14 cellular contexts compared by ENCODE assay signal in genomic region chr22:41169157-41169556, GRCh38. TPM values are rescaled to one million over a fixed set of nuclear protein-coding genes. Genes with fewer than 3 reads are reported as not detected.
DNase-seq lines count a peak whose midpoint lies in the region; ATAC-seq and TF ChIP-seq lines count a peak whose summit lies in the region.
"Had no signal": no experiment of that assay in that cellular context is flagged by ENCODE, and none has a peak within 500 bp of the region (broad histone marks: within the 10 kb centered on the region; RNA-seq: fewer than 3 reads in every experiment).

No MANE protein-coding gene starts in this region.

- no peak overlapping the region for H3K14ac ChIP-seq in trophoblast cell (ENCODE audit: low read length)

- H2AFZ ChIP-seq in trophoblast cell (ENCODE audit: insufficient read depth, low read length, poor library complexity): no peak overlapping the region

- CTCF ChIA-PET in activated naive CD4-positive, alpha-beta T cell treated with anti-CD3 and anti-CD28 coated beads for 36 hours (lab: Charles Lee): no interaction called here

- no peak overlapping the region for H3K18ac ChIP-seq in trophoblast cell (ENCODE audit: low read length)

- intact Hi-C loops in activated naive CD4-positive, alpha-beta T cell treated with anti-CD3 and anti-CD28 coated beads for 36 hours (cut with micrococcal nuclease): no loop called here
- intact Hi-C loops in upper lobe of right lung (cut with DNase I): no loop called here

- no peaks in the 10 kb centered on the region for H3K9me3 Mint-ChIP-seq in activated naive CD4-positive, alpha-beta T cell treated with anti-CD3 and anti-CD28 coated beads for 36 hours
- H3K9me3 Mint-ChIP-seq in activated naive CD4-positive, alpha-beta T cell treated with anti-CD3 and anti-CD28 coated beads, Interleukin-2, amount 50 U/mL, for 72 hours: no peaks in the 10 kb centered on the region
- H3K9me3 Mint-ChIP-seq in activated T-helper 17 cell treated with anti-CD3 and anti-CD28 coated beads, Interleukin-2, amount 50 U/mL, for 72 hours: no peaks in the 10 kb centered on the region
- H3K9me3 Mint-ChIP-seq in memory B cell: no peaks in the 10 kb centered on the region
- H3K9me3 Mint-ChIP-seq: CD4-positive, alpha-beta T cell; H9 had no signal

- H3K27me3 Mint-ChIP-seq in activated naive CD4-positive, alpha-beta T cell treated with anti-CD3 and anti-CD28 coated beads for 36 hours (ENCODE audit: low read depth): no peaks in the 10 kb centered on the region
- no peaks in the 10 kb centered on the region for H3K27me3 Mint-ChIP-seq in activated T-helper 17 cell treated with anti-CD3 and anti-CD28 coated beads, Interleukin-2, amount 50 U/mL, for 72 hours
- H3K27me3 Mint-ChIP-seq in memory B cell: no peaks in the 10 kb centered on the region
- H3K27me3 Mint-ChIP-seq: CD4-positive, alpha-beta T cell had no signal

- peaks cover 6% of the 10 kb centered on the region for H3K4me1 Mint-ChIP-seq in activated naive CD4-positive, alpha-beta T cell treated with anti-CD3 and anti-CD28 coated beads for 36 hours (ENCODE audit: low read depth)
- H3K4me1 Mint-ChIP-seq in activated T-helper 17 cell treated with anti-CD3 and anti-CD28 coated beads, Interleukin-2, amount 50 U/mL, for 72 hours: no peaks in the 10 kb centered on the region
- no peaks in the 10 kb centered on the region for H3K4me1 Mint-ChIP-seq in memory B cell

- H3K9me3 ChIP-seq in trophoblast cell (ENCODE audit: insufficient read depth, low read depth, low read length) (no peaks in the 10 kb centered on the region), upper lobe of right lung (no peaks in the 10 kb centered on the region)
- H3K9me3 ChIP-seq: Caco-2 had no signal

- H3K27ac ChIP-seq in trophoblast cell (ENCODE audit: low read depth, low read length): no peak overlapping the region
- no peak overlapping the region for H3K27ac ChIP-seq in upper lobe of right lung
- H3K27ac ChIP-seq: C4-2B had no signal

- H3K4ac ChIP-seq in trophoblast cell (ENCODE audit: low read depth, low read length): no peak overlapping the region

- H3K79me2 ChIP-seq in trophoblast cell (ENCODE audit: control insufficient read depth, insufficient read depth, low read length, poor library complexity): no peaks in the 10 kb centered on the region

- no peak overlapping the region for H4K8ac ChIP-seq in trophoblast cell (ENCODE audit: low read depth, low read length)

- no peak overlapping the region for H2BK5ac ChIP-seq in trophoblast cell (ENCODE audit: low read depth, low read length, poor library complexity)

- no peak overlapping the region for H2AK5ac ChIP-seq in trophoblast cell (ENCODE audit: low read length)

- H3K4me3 ChIP-seq in trophoblast cell (ENCODE audit: low read depth, low read length) (no peak overlapping the region), upper lobe of right lung (no peak overlapping the region)

- H3K36me3 ChIP-seq in trophoblast cell (ENCODE audit: control insufficient read depth in 1 of 2, insufficient read depth in 2 of 2, low read length in 2 of 2) (peaks cover 38 to 52% of the 10 kb centered on the region in 2 experiments), upper lobe of right lung (peaks cover 99% of the 10 kb centered on the region)

- H3K79me1 ChIP-seq in trophoblast cell (ENCODE audit: low read length): no peaks in the 10 kb centered on the region

- no peak overlapping the region for H2BK12ac ChIP-seq in trophoblast cell (ENCODE audit: low read length)

- no peak overlapping the region for H3K23ac ChIP-seq in trophoblast cell (ENCODE audit: low read length)

- H3K27ac Mint-ChIP-seq in activated naive CD4-positive, alpha-beta T cell treated with anti-CD3 and anti-CD28 coated beads for 36 hours: peak overlapping the region; percentile 6
- H3K27ac Mint-ChIP-seq in activated naive CD4-positive, alpha-beta T cell treated with anti-CD3 and anti-CD28 coated beads, Interleukin-2, amount 50 U/mL, for 72 hours: peak overlapping the region in 1 of 2 donors; percentile 55
- H3K27ac Mint-ChIP-seq in activated T-helper 17 cell treated with anti-CD3 and anti-CD28 coated beads, Interleukin-2, amount 50 U/mL, for 72 hours: peak overlapping the region; percentile 41
- H3K27ac Mint-ChIP-seq in memory B cell: peak overlapping the region; percentile 35
- H3K27ac Mint-ChIP-seq: CD4-positive, alpha-beta T cell; H9 had no signal

- H3K36me3 Mint-ChIP-seq in activated naive CD4-positive, alpha-beta T cell treated with anti-CD3 and anti-CD28 coated beads for 36 hours (ENCODE audit: low read depth): peaks cover 27% of the 10 kb centered on the region
- H3K36me3 Mint-ChIP-seq in activated naive CD4-positive, alpha-beta T cell treated with anti-CD3 and anti-CD28 coated beads, Interleukin-2, amount 50 U/mL, for 72 hours: peaks cover 5 to 22% of the 10 kb centered on the region in 2 donors
- H3K36me3 Mint-ChIP-seq in activated T-helper 17 cell treated with anti-CD3 and anti-CD28 coated beads, Interleukin-2, amount 50 U/mL, for 72 hours (ENCODE audit: low read depth): peaks cover 100% of the 10 kb centered on the region
- H3K36me3 Mint-ChIP-seq in memory B cell: peaks cover 38% of the 10 kb centered on the region

- H3K4me1 ChIP-seq in trophoblast cell (ENCODE audit: control insufficient read depth in 1 of 2, insufficient read depth in 2 of 2, low read length in 2 of 2) (no peaks in the 10 kb centered on the region), upper lobe of right lung (peaks cover 6% of the 10 kb centered on the region)
- H3K4me1 ChIP-seq: Caco-2 had no signal

- no peak overlapping the region for H4K91ac ChIP-seq in trophoblast cell (ENCODE audit: low read depth, low read length)

- no peak overlapping the region for H3K4me3 Mint-ChIP-seq in activated naive CD4-positive, alpha-beta T cell treated with anti-CD3 and anti-CD28 coated beads for 36 hours
- no peak overlapping the region for H3K4me3 Mint-ChIP-seq in activated T-helper 17 cell treated with anti-CD3 and anti-CD28 coated beads, Interleukin-2, amount 50 U/mL, for 72 hours
- no peak overlapping the region for H3K4me3 Mint-ChIP-seq in memory B cell
- H3K4me3 Mint-ChIP-seq: CD4-positive, alpha-beta T cell; H9 had no signal

- DNase-seq in activated naive CD4-positive, alpha-beta T cell treated with anti-CD3 and anti-CD28 coated beads for 36 hours: no peak
- DNase-seq in activated naive CD4-positive, alpha-beta T cell treated with anti-CD3 and anti-CD28 coated beads, Interleukin-2, amount 50 U/mL, for 72 hours (ENCODE audit: low spot score in 2 of 2): no peak
- DNase-seq in memory B cell (ENCODE audit: low spot score in 2 of 2) (no peak), trophoblast cell (no peak), upper lobe of right lung (no peak)
- no peak for DNase-seq in activated CD8-positive, alpha-beta memory T cell treated with anti-CD3 and anti-CD28 coated beads, Interleukin-2, amount 50 U/mL, for 4 hours
- DNase-seq: AML-193; Caco-2; CD4-positive, alpha-beta T cell; H9; IMR-90 had no signal

- no peak for ATAC-seq in activated naive CD4-positive, alpha-beta T cell treated with anti-CD3 and anti-CD28 coated beads, Interleukin-2, amount 50 U/mL, for 72 hours
- ATAC-seq in activated T-helper 17 cell treated with anti-CD3 and anti-CD28 coated beads, Interleukin-2, amount 50 U/mL, for 72 hours (replicated peaks): no peak
- ATAC-seq in memory B cell (ENCODE audit: low read depth) (no peak), upper lobe of right lung (no peak), GM21717 (IDR thresholded peaks at IDR 0.05; ENCODE audit: unreplicated experiment) (no peak)

- H4K12ac ChIP-seq in trophoblast cell (ENCODE audit: low read depth, low read length): peak overlapping the region; percentile 75

- no peak overlapping the region for H3K9ac ChIP-seq in trophoblast cell (ENCODE audit: low read length)

- no peak for TF ChIP-seq CTCF in upper lobe of right lung (IDR thresholded peaks at IDR 0.05)

- no peak overlapping the region for H3K4me2 ChIP-seq in trophoblast cell (ENCODE audit: low read length)

- no CpG with 5 or more reads among the region's 8 CpGs for WGBS in trophoblast cell (ENCODE audit: extremely low coverage, insufficient coverage, insufficient read length)

- H3K27me3 ChIP-seq in trophoblast cell (ENCODE audit: insufficient read depth, low read length) (no peaks in the 10 kb centered on the region), upper lobe of right lung (no peaks in the 10 kb centered on the region)

- no peak overlapping the region for H2BK120ac ChIP-seq in trophoblast cell (ENCODE audit: insufficient read depth, low read length, poor library complexity)

RNA-seq across cellular contexts. Expression of gene L3MBTL2, which starts 36.0 kb away (rescaled TPM):
- total RNA-seq in activated naive CD4-positive, alpha-beta T cell treated with anti-CD3 and anti-CD28 coated beads for 36 hours: 10 to 100 TPM; 19.4 to 22.3 TPM
- total RNA-seq in activated naive CD4-positive, alpha-beta T cell treated with anti-CD3 and anti-CD28 coated beads, Interleukin-2, amount 50 U/mL, for 72 hours: 10 to 100 TPM; 30.5 to 34.4 TPM
- total RNA-seq in activated T-helper 17 cell treated with anti-CD3 and anti-CD28 coated beads, Interleukin-2, amount 50 U/mL, for 72 hours: 10 to 100 TPM; 23.0 to 37.3 TPM
- 9.8 and 10.5 TPM in 2 replicates for polyA plus RNA-seq in trophoblast cell (2013)
- 24.0 TPM for total RNA-seq in upper lobe of right lung
